In genomic region chr6:26659042-26659359, GRCh38 we compare ENCODE assay signal across 8 cellular contexts. TPM values are rescaled to one million over a fixed set of nuclear protein-coding genes. Genes with fewer than 3 reads are reported as not detected.
DNase-seq lines count a peak whose midpoint lies in the region; ATAC-seq and TF ChIP-seq lines count a peak whose summit lies in the region.

No MANE protein-coding gene starts in this region.

- peak overlapping the region; percentile 46 to 69 (median 48) for H3K4me3 ChIP-seq in adrenal gland

- H3K27ac Mint-ChIP-seq in activated CD4-positive, alpha-beta T cell treated with anti-CD3 and anti-CD28 coated beads for 36 hours: peak overlapping the region; percentile 28

- 0 to 2% (median 2%) methylated on average over 7 of the region's 7 CpGs for WGBS in adrenal gland, 4 donors

- H3K27ac ChIP-seq in adrenal gland (peak overlapping the region in 4 of 5 donors; percentile 76 to 90 (median 82)), layer of hippocampus (ENCODE audit: low read depth, low read length) (peak overlapping the region; percentile 74), temporal lobe (ENCODE audit: low read depth, low read length) (peak overlapping the region; percentile 31)

- no peaks in the 10 kb centered on the region for H3K9me3 ChIP-seq in adrenal gland (replicated peaks in 1 of 3)

- TF ChIP-seq CTCF in adrenal gland (IDR thresholded peaks at IDR 0.05): no peak

- no peaks in the 10 kb centered on the region for H3K9me3 Mint-ChIP-seq in activated CD4-positive, alpha-beta T cell treated with anti-CD3 and anti-CD28 coated beads for 36 hours (ENCODE audit: low read depth)

- H3K4me3 Mint-ChIP-seq in activated CD4-positive, alpha-beta T cell treated with anti-CD3 and anti-CD28 coated beads for 36 hours: peak overlapping the region; percentile 74

- CTCF ChIA-PET in activated CD4-positive, alpha-beta T cell treated with anti-CD3 and anti-CD28 coated beads for 36 hours (lab: Charles Lee): no interaction called here

- intact Hi-C loops in activated CD4-positive, alpha-beta T cell treated with anti-CD3 and anti-CD28 coated beads for 36 hours (cut with DNase I, micrococcal nuclease): loop anchor here in 1 of 2 experiments (2.0 kb wide), 1 partner anchor 62 kb away; the partner anchor contains the start of gene ABT1
- intact Hi-C loops in adrenal gland (cut with DNase I): no loop called here

- peaks cover 23% of the 10 kb centered on the region for H3K36me3 Mint-ChIP-seq in activated CD4-positive, alpha-beta T cell treated with anti-CD3 and anti-CD28 coated beads for 36 hours (ENCODE audit: low read depth)

- TF ChIP-seq POLR2A in adrenal gland (IDR thresholded peaks at IDR 0.05): no peak

- no peaks in the 10 kb centered on the region for H3K27me3 ChIP-seq in adrenal gland
- no peaks in the 10 kb centered on the region for H3K27me3 ChIP-seq in layer of hippocampus (ENCODE audit: control insufficient read depth, insufficient read depth, low read length)

- ATAC-seq in activated CD4-positive, alpha-beta T cell treated with anti-CD3 and anti-CD28 coated beads for 36 hours: no peak
- ATAC-seq in GM21737 (IDR thresholded peaks at IDR 0.05; ENCODE audit: unreplicated experiment): no peak

- H3K36me3 ChIP-seq in adrenal gland (replicated peaks in 1 of 2): peaks cover 0 to 5% of the 10 kb centered on the region in 2 donors

- H3K4me1 Mint-ChIP-seq in activated CD4-positive, alpha-beta T cell treated with anti-CD3 and anti-CD28 coated beads for 36 hours: peaks cover 27% of the 10 kb centered on the region

- H3K27me3 Mint-ChIP-seq in activated CD4-positive, alpha-beta T cell treated with anti-CD3 and anti-CD28 coated beads for 36 hours: peaks cover 20% of the 10 kb centered on the region

- POLR2A ChIA-PET in activated CD4-positive, alpha-beta T cell treated with anti-CD3 and anti-CD28 coated beads for 36 hours (lab: Charles Lee): no interaction called here

- no peak for DNase-seq in activated CD4-positive, alpha-beta T cell treated with anti-CD3 and anti-CD28 coated beads for 36 hours
- DNase-seq in activated CD4-positive, alpha-beta T cell treated with anti-CD3 and anti-CD28 coated beads, Interleukin-2, amount 50 U/mL, for 1 hour: no peak
- no peak for DNase-seq in adrenal gland
- DNase-seq in NCI-H1436 (lab: John Stamatoyannopoulos, UW): no peak
- DNase-seq in activated CD4-positive, alpha-beta T cell treated with anti-CD3 and anti-CD28 coated beads for 1 hour: no peak

- peaks cover 15 to 21% of the 10 kb centered on the region in 2 donors for H3K4me1 ChIP-seq in adrenal gland (replicated peaks in 1 of 2)

RNA-seq across cellular contexts. Expression of gene ZNF322, which starts 0.5 kb away (rescaled TPM):
- total RNA-seq in activated CD4-positive, alpha-beta T cell treated with anti-CD3 and anti-CD28 coated beads for 36 hours: 1 to 10 TPM; 5.2 to 8.4 TPM
- total RNA-seq in adrenal gland (10 to 100 TPM; 10.6 to 37.5 (median 23.2) TPM), temporal lobe (31.5 TPM)
- 10 to 100 TPM in 1 of 3 donors, 1 to 10 TPM in 2; 5.3 to 22.5 (median 8.6) TPM for polyA plus RNA-seq in adrenal gland

Comparison
In these comparisons a context has a peak if more than half of its experiments do, and no peak if none do; other contexts are left out.
1. H3K27ac ChIP-seq: peak in every context shown above with its lines; median percentile 82 in adrenal gland; 74 in layer of hippocampus; 31 in temporal lobe.